Comparison of ENCODE assay signal across 1 cellular context in genomic region chr1:40507973-40508372, GRCh38.
TF ChIP-seq lines count a peak whose summit lies in the region.

No MANE protein-coding gene starts in this region.

TF ChIP-seq in K562, 482 proteins besides CTCF, POLR2A, EP300 and RAD21:
- TF ChIP-seq NFE2 (IDR thresholded peaks at IDR 0.05; ENCODE audit: low read depth) (no peak), MYC (IDR thresholded peaks at IDR 0.05; ENCODE audit: low read depth, low read length) (no peak), MYC (CRISPR knock-in tag; IDR thresholded peaks at IDR 0.05; ENCODE audit: borderline replicate concordance, low read depth) (no peak), ZBTB17 (CRISPR knock-in tag; IDR thresholded peaks at IDR 0.05) (no peak), ZNF277 (CRISPR knock-in tag; IDR thresholded peaks at IDR 0.05; ENCODE audit: borderline replicate concordance) (no peak), SP2 (IDR thresholded peaks at IDR 0.05; ENCODE audit: extremely low read depth, low read depth, low read length, poor library complexity, severe bottlenecking) (no peak), ARID3B (CRISPR knock-in tag; IDR thresholded peaks at IDR 0.05; ENCODE audit: borderline replicate concordance) (no peak), CXXC5 (CRISPR knock-in tag; IDR thresholded peaks at IDR 0.05) (no peak), ZMIZ1 (IDR thresholded peaks at IDR 0.05; ENCODE audit: low read depth in 2 of 2, low read length in 2 of 2) (no peak), ZNF316 (IDR thresholded peaks at IDR 0.05) (no peak), BMI1 (IDR thresholded peaks at IDR 0.05; ENCODE audit: low read length) (no peak), SREBF2 (CRISPR knock-in tag; IDR thresholded peaks at IDR 0.05) (no peak)
